ENCODE assay signal across 12 cellular contexts in the genomic region with DNA sequence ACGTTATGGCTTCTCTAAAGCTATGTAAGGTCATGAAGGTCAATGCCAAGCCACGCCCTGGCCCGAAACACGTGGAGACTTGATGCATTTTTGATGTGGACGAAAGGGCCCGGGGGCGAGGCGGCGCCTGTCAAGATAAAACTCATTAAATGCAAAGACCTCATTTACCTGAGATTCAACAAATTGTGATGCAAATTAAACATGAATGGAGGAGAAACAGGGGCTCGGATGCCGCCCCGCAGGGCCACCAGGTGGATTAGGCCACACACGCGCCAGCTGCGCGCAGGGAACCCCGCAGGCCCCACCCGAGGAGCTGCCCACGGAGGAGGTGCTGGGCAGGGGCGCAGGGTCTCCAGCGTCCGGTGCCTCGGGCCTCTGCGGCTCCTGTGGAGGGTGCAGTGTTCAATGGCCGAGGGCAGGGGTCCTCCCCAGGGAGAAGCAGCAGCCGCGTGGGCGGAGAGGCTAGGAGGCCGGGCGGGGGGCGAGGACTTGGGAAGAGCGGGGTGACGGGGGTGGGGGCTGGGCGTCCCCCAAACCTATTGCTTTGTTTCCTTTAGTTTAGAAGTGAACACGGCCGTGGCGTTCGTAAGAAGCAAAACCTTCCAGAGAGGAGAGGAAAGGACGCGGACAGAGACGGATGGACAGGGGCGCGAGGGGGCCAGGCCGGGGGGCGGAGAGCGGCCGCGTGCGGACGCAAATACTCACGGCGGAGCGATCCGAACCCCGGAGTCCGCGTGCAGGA. TPM values are rescaled to one million over a fixed set of nuclear protein-coding genes. Genes with fewer than 3 reads are reported as not detected.
DNase-seq lines count a peak whose midpoint lies in the region; ATAC-seq and TF ChIP-seq lines count a peak whose summit lies in the region.
"Had no signal": no experiment of that assay in that cellular context is flagged by ENCODE, and none has a peak within 500 bp of the region (broad histone marks: within the 10 kb centered on the region; RNA-seq: fewer than 3 reads in every experiment).

No MANE protein-coding gene starts in this region.

- 27% methylated on average over 25 of the region's 57 CpGs for WGBS in suprapubic skin

- H3K27me3 ChIP-seq in lower lobe of right lung (ENCODE audit: low read depth) (peaks cover 51% of the 10 kb centered on the region), suprapubic skin (peaks cover 50% of the 10 kb centered on the region)

- H3K9me3 Mint-ChIP-seq in dendritic cell treated with granulocyte-macrophage colony-stimulating factor and Interleukin-4, amounts not matched to agents 40 ng/mL and 50 ng/mL, for 4 days, result no peaks in the 10 kb centered on the region
- no peaks in the 10 kb centered on the region for H3K9me3 Mint-ChIP-seq in HFFc6

- peak overlapping the region; percentile 41 for H3K4me3 Mint-ChIP-seq in dendritic cell treated with granulocyte-macrophage colony-stimulating factor and Interleukin-4, amounts not matched to agents 40 ng/mL and 50 ng/mL, for 4 days
- no peak overlapping the region for H3K4me3 Mint-ChIP-seq in HFFc6

- peaks cover 64% of the 10 kb centered on the region for H3K27me3 Mint-ChIP-seq in dendritic cell treated with granulocyte-macrophage colony-stimulating factor and Interleukin-4, amounts not matched to agents 40 ng/mL and 50 ng/mL, for 4 days
- H3K27me3 Mint-ChIP-seq in HFFc6 (ENCODE audit: insufficient read depth), result peaks cover 16% of the 10 kb centered on the region

- TF ChIP-seq CTCF in lower lobe of right lung (IDR thresholded peaks at IDR 0.05), result no peak
- TF ChIP-seq CTCF in suprapubic skin (IDR thresholded peaks at IDR 0.05), result no peak
- no peak for TF ChIP-seq CTCF in HFFc6 (IDR thresholded peaks at IDR 0.05)

- peaks cover 42% of the 10 kb centered on the region for H3K4me1 Mint-ChIP-seq in dendritic cell treated with granulocyte-macrophage colony-stimulating factor and Interleukin-4, amounts not matched to agents 40 ng/mL and 50 ng/mL, for 4 days (ENCODE audit: low read depth)
- H3K4me1 Mint-ChIP-seq in HFFc6 (ENCODE audit: low read depth), result peaks cover 10% of the 10 kb centered on the region

- H3K36me3 Mint-ChIP-seq in dendritic cell treated with granulocyte-macrophage colony-stimulating factor and Interleukin-4, amounts not matched to agents 40 ng/mL and 50 ng/mL, for 4 days (ENCODE audit: low read depth), result peaks cover 13% of the 10 kb centered on the region
- peaks cover 3% of the 10 kb centered on the region for H3K36me3 Mint-ChIP-seq in HFFc6 (ENCODE audit: low read depth)

- DNase-seq in NCI-H526 treated with DMSO at 0.1 percent for 48 hours (lab: John Stamatoyannopoulos, UW) (peak; percentile 20), lower lobe of right lung (no peak), suprapubic skin (ENCODE audit: low spot score in 2 of 2) (peak in 1 of 2 donors; percentile 62), NCI-H82 treated with DMSO at 0.1 percent for 48 hours (lab: John Stamatoyannopoulos, UW; ENCODE audit: unreplicated experiment) (no peak), HFFc6 (no peak), iPS-NIHi7 (ENCODE audit: extremely low spot score) (no peak)
- DNase-seq: activated CD4-positive, alpha-beta T cell treated with anti-CD3 and anti-CD28 coated beads for 1 hour; DND-41; NCI-H187 treated with DMSO at 0.1 percent for 48 hours; RPMI8226 had no signal

- H3K9me3 ChIP-seq in lower lobe of right lung (no peaks in the 10 kb centered on the region), suprapubic skin (no peaks in the 10 kb centered on the region)

- H3K36me3 ChIP-seq in lower lobe of right lung, result peaks cover 1% of the 10 kb centered on the region
- no peaks in the 10 kb centered on the region for H3K36me3 ChIP-seq in suprapubic skin

- ATAC-seq in lower lobe of right lung, result no peak

- H3K4me3 ChIP-seq in lower lobe of right lung (peak overlapping the region; percentile 49), suprapubic skin (peak overlapping the region; percentile 41)

- no peak for TF ChIP-seq POLR2A in suprapubic skin (IDR thresholded peaks at IDR 0.05)

- intact Hi-C loops in dendritic cell treated with granulocyte-macrophage colony-stimulating factor and Interleukin-4, amounts not matched to agents 40 ng/mL and 50 ng/mL, for 4 days (cut with micrococcal nuclease), result no loop called here
- intact Hi-C loops in lower lobe of right lung (cut with DNase I), result no loop called here

- TF ChIP-seq EP300 in suprapubic skin (IDR thresholded peaks at IDR 0.05), result no peak

- H3K27ac ChIP-seq in lower lobe of right lung, result peak overlapping the region; percentile 3
- H3K27ac ChIP-seq in suprapubic skin, result no peak overlapping the region

- peaks cover 41% of the 10 kb centered on the region for H3K4me1 ChIP-seq in lower lobe of right lung
- peaks cover 55% of the 10 kb centered on the region for H3K4me1 ChIP-seq in suprapubic skin

- H3K27ac Mint-ChIP-seq in dendritic cell treated with granulocyte-macrophage colony-stimulating factor and Interleukin-4, amounts not matched to agents 40 ng/mL and 50 ng/mL, for 4 days, result no peak overlapping the region
- no peak overlapping the region for H3K27ac Mint-ChIP-seq in HFFc6

RNA-seq across cellular contexts. Expression of a gene that starts 40.4 kb away (rescaled TPM):
- 3.9 TPM for total RNA-seq in lower lobe of right lung
- total RNA-seq in suprapubic skin, result under 1 TPM in 2 of 4 donors, not detected in 2; 0.38 to 0.44 TPM
- total RNA-seq in HFFc6 (2021; fragmentation: NEBNext Ultra II Directional; extraction: Animal tissue kit (Norgen Biotek cat#: 25700)), result under 1 TPM in 5 of 6 experiments, not detected in 1; 0.12 to 0.32 (median 0.20) TPM
- total RNA-seq: fibroblast of villous mesenchyme had no signal
